Comparison of ENCODE assay signal across 8 cellular contexts in the genomic region with DNA sequence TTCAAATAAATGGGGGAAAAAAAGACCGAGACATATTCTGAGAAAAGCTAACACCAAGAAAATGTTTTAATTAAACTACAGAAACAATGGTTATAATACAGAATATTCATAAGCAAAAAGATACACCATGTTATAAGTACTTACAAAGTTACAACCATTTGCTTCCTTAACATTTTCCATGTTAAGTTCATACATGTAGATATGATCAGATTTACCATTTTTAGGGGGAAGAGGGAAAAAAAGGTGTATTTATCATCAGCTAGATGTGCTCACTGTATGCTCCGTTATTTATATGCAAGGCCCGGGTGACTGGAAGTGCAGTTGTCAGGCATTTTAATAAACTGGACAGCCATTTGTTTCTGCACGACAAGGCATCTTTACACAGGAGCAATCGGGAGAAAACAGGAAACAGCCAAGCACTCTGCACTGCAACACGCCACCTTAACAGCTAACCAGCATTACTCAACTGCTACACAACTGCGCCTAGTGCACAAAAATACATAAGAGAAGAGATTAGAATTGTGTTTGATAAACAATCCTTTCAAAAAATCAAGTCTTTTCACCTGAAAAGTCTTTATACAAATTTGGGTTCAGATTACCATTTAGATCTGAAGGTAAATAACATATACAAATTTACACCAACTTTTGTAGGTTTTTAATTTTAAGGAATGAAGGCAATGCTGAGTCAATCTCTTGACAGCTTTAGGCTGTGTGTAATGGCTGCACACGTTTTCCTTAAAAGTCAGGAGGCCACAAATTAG. TPM values are rescaled to one million over a fixed set of nuclear protein-coding genes. Genes with fewer than 3 reads are reported as not detected.
DNase-seq lines count a peak whose midpoint lies in the region; ATAC-seq and TF ChIP-seq lines count a peak whose summit lies in the region.

No MANE protein-coding gene starts in this region.

- peaks cover 8 to 26% of the 10 kb centered on the region in 2 donors for H3K4me1 ChIP-seq in neuronal stem cell (ENCODE audit: control insufficient read depth in 2 of 2, insufficient read depth in 1 of 2, low read depth in 1 of 2, low read length in 2 of 2)

- no peak overlapping the region for H3K14ac ChIP-seq in neuronal stem cell (ENCODE audit: low read length)

- H2BK5ac ChIP-seq in neuronal stem cell (ENCODE audit: low read length): no peak overlapping the region

- no peak overlapping the region for H3K23ac ChIP-seq in neuronal stem cell (ENCODE audit: low read depth, low read length, poor library complexity)

- peaks cover 17 to 65% of the 10 kb centered on the region in 2 donors for H3K36me3 ChIP-seq in neuronal stem cell (replicated peaks in 1 of 2; ENCODE audit: control insufficient read depth in 2 of 2, insufficient read depth in 2 of 2, low read length in 2 of 2)

- no CpG with 5 or more reads among the region's 8 CpGs for WGBS in neuronal stem cell (ENCODE audit: extremely low coverage in 2 of 2, insufficient read length in 2 of 2, insufficient replicate concordance in 1 of 2), 2 donors

- no peak overlapping the region for H3K9ac ChIP-seq in neuronal stem cell (ENCODE audit: low read depth, low read length, poor library complexity)

- H3K27ac ChIP-seq in coronary artery: peak overlapping the region; percentile 8 to 11
- H3K27ac ChIP-seq in neuronal stem cell (replicated peaks; ENCODE audit: low read length): no peak overlapping the region

- no peaks in the 10 kb centered on the region for H3K9me3 ChIP-seq in neuronal stem cell (replicated peaks in 1 of 2; ENCODE audit: control insufficient read depth in 2 of 2, insufficient read depth in 1 of 2, low read depth in 1 of 2, low read length in 2 of 2)

- no peak overlapping the region for H2AFZ ChIP-seq in neuronal stem cell (ENCODE audit: low read length)

- H4K91ac ChIP-seq in neuronal stem cell (ENCODE audit: low read depth, low read length, poor library complexity): no peak overlapping the region

- H2AK5ac ChIP-seq in neuronal stem cell (ENCODE audit: low read depth, low read length): no peak overlapping the region

- ATAC-seq in GM21717 (IDR thresholded peaks at IDR 0.05; ENCODE audit: unreplicated experiment): no peak
- no peak for ATAC-seq in GM18909 (IDR thresholded peaks at IDR 0.05; ENCODE audit: poor library complexity, unreplicated experiment)

- H3K4me2 ChIP-seq in neuronal stem cell (ENCODE audit: insufficient read depth, low read length, poor library complexity, severe bottlenecking): peak overlapping the region; percentile 29

- no peak overlapping the region for H2BK120ac ChIP-seq in neuronal stem cell (ENCODE audit: low read depth, low read length)

- H2BK12ac ChIP-seq in neuronal stem cell (ENCODE audit: low read length): no peak overlapping the region

- DNase-seq in GM12865 (ENCODE audit: low read depth) (peak; percentile 37), NOMO-1 treated with DMSO at 0.1 percent for 48 hours (lab: John Stamatoyannopoulos, UW; ENCODE audit: unreplicated experiment) (peak; percentile 54), coronary artery (ENCODE audit: low spot score) (no peak), neuronal stem cell (ENCODE audit: low spot score) (no peak), dedifferentiated amniotic fluid mesenchymal stem cell (ENCODE audit: extremely low spot score) (no peak), GM13977 (ENCODE audit: low spot score) (no peak)

- no peak overlapping the region for H3K18ac ChIP-seq in neuronal stem cell (ENCODE audit: low read length)

- no peak overlapping the region for H3K4ac ChIP-seq in neuronal stem cell (ENCODE audit: low read length)

- H3K27me3 ChIP-seq in neuronal stem cell (ENCODE audit: control insufficient read depth in 3 of 3, insufficient read depth in 3 of 3, low read depth in 1 of 3, low read length in 3 of 3): no peaks in the 10 kb centered on the region

- no peak overlapping the region for H2BK15ac ChIP-seq in neuronal stem cell (ENCODE audit: low read length)

- in situ Hi-C loops in GM13977 (cut with MboI; ENCODE audit: low pct_unique_long_range_greater_than_20kb, low sequenced_read_pairs, unreplicated experiment): no loop called here

- peak overlapping the region; percentile 67 for H3K4me3 ChIP-seq in GM12865 (ENCODE audit: low read depth, low read length)
- peak overlapping the region; percentile 96 for H3K4me3 ChIP-seq in coronary artery
- peak overlapping the region; percentile 42 to 89 for H3K4me3 ChIP-seq in neuronal stem cell (ENCODE audit: low read length in 2 of 2)

- H3K79me1 ChIP-seq in neuronal stem cell (ENCODE audit: low read depth, low read length): peaks cover 5% of the 10 kb centered on the region

- no peak overlapping the region for H4K8ac ChIP-seq in neuronal stem cell (ENCODE audit: low read depth, low read length)

- no peak for TF ChIP-seq CTCF in GM12865 (IDR thresholded peaks at IDR 0.05; ENCODE audit: insufficient read depth, low read depth, low read length, missing control alignments)
- TF ChIP-seq CTCF in coronary artery (IDR thresholded peaks at IDR 0.05): no peak
- TF ChIP-seq CTCF in GM13977 (IDR thresholded peaks at IDR 0.05; ENCODE audit: extremely low read depth, insufficient read depth, missing control alignments): no peak

RNA-seq across cellular contexts. Expression of gene SRSF2, which starts 2.9 kb away (rescaled TPM):
- polyA plus RNA-seq in neuronal stem cell (2013, experiment 1 of 2): 225 TPM
- polyA plus RNA-seq in neuronal stem cell (2013, experiment 2 of 2): 226 TPM

RNA-seq across cellular contexts. Expression of gene MFSD11, which starts 3.7 kb away (rescaled TPM):
- polyA plus RNA-seq in neuronal stem cell (2013, experiment 1 of 2): 11.3 TPM
- 12.1 TPM for polyA plus RNA-seq in neuronal stem cell (2013, experiment 2 of 2)

RNA-seq across cellular contexts. Expression of gene METTL23, which starts 7.6 kb away (rescaled TPM):
- polyA plus RNA-seq in neuronal stem cell (2013, experiment 1 of 2): 29.2 TPM
- 31.8 TPM for polyA plus RNA-seq in neuronal stem cell (2013, experiment 2 of 2)

RNA-seq across cellular contexts. Expression of gene JMJD6, which starts 7.9 kb away (rescaled TPM):
- polyA plus RNA-seq in neuronal stem cell (2013, experiment 1 of 2): 9.1 TPM
- polyA plus RNA-seq in neuronal stem cell (2013, experiment 2 of 2): 9.1 TPM

RNA-seq across cellular contexts. Expression of gene MXRA7, which starts 23.5 kb away (rescaled TPM):
- 91.4 TPM for polyA plus RNA-seq in neuronal stem cell (2013, experiment 1 of 2)
- polyA plus RNA-seq in neuronal stem cell (2013, experiment 2 of 2): 90.3 TPM

Comparison
In these comparisons a context has a peak if more than half of its experiments do, and no peak if none do; other contexts are left out.
1. DNase-seq: peak in GM12865 (single experiment) and NOMO-1 treated with DMSO at 0.1 percent for 48 hours (single experiment); none in coronary artery (single experiment), neuronal stem cell (single experiment), dedifferentiated amniotic fluid mesenchymal stem cell (single experiment) and GM13977 (single experiment).
2. Peak in every context shown above with its lines, with median percentiles within 50 percentile points of each other: H3K4me3 ChIP-seq.